Comparison of ENCODE assay signal across 8 cellular contexts in the genomic region with DNA sequence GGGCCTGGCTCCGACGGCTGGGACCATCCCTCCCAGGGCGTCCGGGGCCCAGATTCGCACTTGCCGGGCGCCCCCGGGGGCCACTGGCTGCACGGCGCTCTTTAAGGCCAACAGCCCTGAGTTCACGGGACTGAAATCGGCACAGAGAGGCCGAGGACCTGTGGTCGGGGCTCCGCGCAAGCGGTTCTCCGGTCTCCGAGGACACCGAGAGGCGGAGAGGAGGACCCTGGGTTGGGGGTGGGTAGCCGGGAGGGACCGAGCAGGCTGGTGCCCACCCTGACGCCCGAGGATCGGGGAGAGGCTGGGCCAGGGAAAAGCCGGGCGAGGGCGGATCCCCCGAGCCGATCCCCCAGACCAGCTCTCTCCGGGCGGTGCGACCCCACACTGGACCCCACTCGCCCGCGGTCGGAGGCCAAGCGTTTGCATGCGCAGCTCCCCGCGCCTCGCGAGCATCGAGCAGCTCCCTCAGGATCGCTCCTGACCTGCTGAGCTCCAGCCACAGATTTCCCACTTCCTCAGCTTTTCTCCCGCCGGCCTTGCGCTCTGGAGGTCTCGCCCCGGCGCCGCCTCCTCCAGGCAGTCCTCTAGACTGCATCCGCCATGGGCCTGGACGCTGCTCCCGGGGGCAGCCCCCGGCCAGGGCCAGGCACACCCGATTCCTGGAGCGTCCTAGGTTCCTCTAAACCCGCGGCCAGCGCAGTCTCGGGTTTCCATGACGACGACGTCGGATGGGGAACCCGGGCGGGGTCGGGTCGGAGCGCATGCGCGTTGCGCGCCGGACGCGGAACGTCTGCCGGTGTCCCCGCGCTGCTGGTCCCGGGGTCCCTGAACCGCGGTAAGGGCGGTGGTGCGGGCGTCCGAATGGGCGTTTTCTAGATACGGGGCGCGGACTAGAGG.
DNase-seq lines count a peak whose midpoint lies in the region; ATAC-seq lines count a peak whose summit lies in the region.

No MANE protein-coding gene starts in this region.

- peak; percentile 76 for DNase-seq in NCI-H82 (lab: John Stamatoyannopoulos, UW)
- DNase-seq in NCI-H82 treated with DMSO at 0.1 percent for 48 hours (lab: John Stamatoyannopoulos, UW; ENCODE audit: unreplicated experiment): no peak
- peak; percentile 82 for DNase-seq in NOMO-1 treated with dmso at 0.1 percent for 144 hours (lab: John Stamatoyannopoulos, UW; ENCODE audit: unreplicated experiment)
- DNase-seq in activated CD8-positive, alpha-beta memory T cell treated with anti-CD3 and anti-CD28 coated beads, Interleukin-2, amount 50 U/mL, for 24 hours (ENCODE audit: extremely low read depth): peak; percentile 63
- peak; percentile 95 for DNase-seq in epidermal melanocyte (ENCODE audit: insufficient read length, low spot score)
- DNase-seq in midbrain (lab: John Stamatoyannopoulos, UW): peak; percentile 77
- peak; percentile 81 for DNase-seq in stimulated activated CD8-positive, alpha-beta memory T cell treated with anti-CD3 and anti-CD28 coated beads, Interleukin-15, amount 100 ng/mL, for 24 hours (ENCODE audit: low read depth)

- peak; percentile 56 for ATAC-seq in HG03196 (IDR thresholded peaks at IDR 0.05; ENCODE audit: unreplicated experiment)
